8 cellular contexts compared by ENCODE assay signal in genomic region chr2:173355866-173356508, GRCh38. TPM values are rescaled to one million over a fixed set of nuclear protein-coding genes. Genes with fewer than 3 reads are reported as not detected.
DNase-seq lines count a peak whose midpoint lies in the region; ATAC-seq and TF ChIP-seq lines count a peak whose summit lies in the region.

No MANE protein-coding gene starts in this region.

- H3K27me3 Mint-ChIP-seq in activated CD8-positive, alpha-beta memory T cell treated with anti-CD3 and anti-CD28 coated beads, Interleukin-2, amount 10 ng/mL, durations not matched to agents 7 days and 5 days = peaks cover 31% of the 10 kb centered on the region
- peaks cover 59% of the 10 kb centered on the region for H3K27me3 Mint-ChIP-seq in stimulated activated memory B cell treated with anti-CD40 and anti-IgM and Interleukin-4, amounts not matched to agents 10 μg/mL and 1 μg/mL and 100 μg/mL, for 72 hours

- no peak for DNase-seq in activated CD8-positive, alpha-beta memory T cell treated with anti-CD3 and anti-CD28 coated beads, Interleukin-2, amount 10 ng/mL, durations not matched to agents 7 days and 5 days
- DNase-seq in activated CD8-positive, alpha-beta memory T cell treated with anti-CD3 and anti-CD28 coated beads, Interleukin-2, amount 50 U/mL, for 4 hours = no peak
- DNase-seq in SJCRH30 = no peak
- DNase-seq in fibroblast of pulmonary artery (ENCODE audit: low read depth) = peak; percentile 6

- H3K9me3 Mint-ChIP-seq in activated CD8-positive, alpha-beta memory T cell treated with anti-CD3 and anti-CD28 coated beads, Interleukin-2, amount 10 ng/mL, durations not matched to agents 7 days and 5 days (ENCODE audit: low read depth) = no peaks in the 10 kb centered on the region
- no peaks in the 10 kb centered on the region for H3K9me3 Mint-ChIP-seq in stimulated activated memory B cell treated with anti-CD40 and anti-IgM and Interleukin-4, amounts not matched to agents 10 μg/mL and 1 μg/mL and 100 μg/mL, for 72 hours

- TF ChIP-seq CTCF in fibroblast of pulmonary artery (IDR thresholded peaks at IDR 0.05; ENCODE audit: low read length, missing control alignments) = no peak

- peak overlapping the region; percentile 81 for H3K27ac Mint-ChIP-seq in activated CD8-positive, alpha-beta memory T cell treated with anti-CD3 and anti-CD28 coated beads, Interleukin-2, amount 10 ng/mL, durations not matched to agents 7 days and 5 days
- H3K27ac Mint-ChIP-seq in stimulated activated memory B cell treated with anti-CD40 and anti-IgM and Interleukin-4, amounts not matched to agents 10 μg/mL and 1 μg/mL and 100 μg/mL, for 72 hours = peak overlapping the region; percentile 61

- H3K4me3 Mint-ChIP-seq in activated CD8-positive, alpha-beta memory T cell treated with anti-CD3 and anti-CD28 coated beads, Interleukin-2, amount 10 ng/mL, durations not matched to agents 7 days and 5 days = peak overlapping the region; percentile 87
- peak overlapping the region; percentile 79 for H3K4me3 Mint-ChIP-seq in stimulated activated memory B cell treated with anti-CD40 and anti-IgM and Interleukin-4, amounts not matched to agents 10 μg/mL and 1 μg/mL and 100 μg/mL, for 72 hours

- no peaks in the 10 kb centered on the region for H3K27me3 ChIP-seq in SJCRH30

- H3K9me3 ChIP-seq in SJCRH30 (replicated peaks) = no peaks in the 10 kb centered on the region

- no peaks in the 10 kb centered on the region for H3K4me1 ChIP-seq in SJCRH30

- H3K27ac ChIP-seq in SJCRH30 = no peak overlapping the region

- H3K4me3 ChIP-seq in SJCRH30 (peak overlapping the region; percentile 88), fibroblast of pulmonary artery (replicated peaks; ENCODE audit: low read depth, low read length) (peak overlapping the region; percentile 76)

- CTCF ChIA-PET in activated CD8-positive, alpha-beta memory T cell treated with anti-CD3 and anti-CD28 coated beads, Interleukin-2, amount 10 ng/mL, durations not matched to agents 7 days and 5 days (lab: Charles Lee) = no interaction called here

- ATAC-seq in activated CD8-positive, alpha-beta memory T cell treated with anti-CD3 and anti-CD28 coated beads, Interleukin-2, amount 10 ng/mL, durations not matched to agents 7 days and 5 days = no peak
- no peak for ATAC-seq in stimulated activated memory B cell treated with anti-CD40 and anti-IgM and Interleukin-4, amounts not matched to agents 10 μg/mL and 1 μg/mL and 100 μg/mL, for 72 hours
- ATAC-seq in HG02840 (IDR thresholded peaks at IDR 0.05; ENCODE audit: low FRiP score, unreplicated experiment) = no peak
- no peak for ATAC-seq in HG02870 (IDR thresholded peaks at IDR 0.05; ENCODE audit: unreplicated experiment)
- no peak for ATAC-seq in HG03565 (IDR thresholded peaks at IDR 0.05; ENCODE audit: unreplicated experiment)

- peaks cover 40% of the 10 kb centered on the region for H3K36me3 Mint-ChIP-seq in activated CD8-positive, alpha-beta memory T cell treated with anti-CD3 and anti-CD28 coated beads, Interleukin-2, amount 10 ng/mL, durations not matched to agents 7 days and 5 days
- no peaks in the 10 kb centered on the region for H3K36me3 Mint-ChIP-seq in stimulated activated memory B cell treated with anti-CD40 and anti-IgM and Interleukin-4, amounts not matched to agents 10 μg/mL and 1 μg/mL and 100 μg/mL, for 72 hours

- peaks cover 22% of the 10 kb centered on the region for H3K36me3 ChIP-seq in SJCRH30

- peaks cover 59% of the 10 kb centered on the region for H3K4me1 Mint-ChIP-seq in activated CD8-positive, alpha-beta memory T cell treated with anti-CD3 and anti-CD28 coated beads, Interleukin-2, amount 10 ng/mL, durations not matched to agents 7 days and 5 days
- peaks cover 12% of the 10 kb centered on the region for H3K4me1 Mint-ChIP-seq in stimulated activated memory B cell treated with anti-CD40 and anti-IgM and Interleukin-4, amounts not matched to agents 10 μg/mL and 1 μg/mL and 100 μg/mL, for 72 hours

RNA-seq across cellular contexts. Expression of gene CDCA7, which starts 1.3 kb away (rescaled TPM):
- total RNA-seq in activated CD8-positive, alpha-beta memory T cell treated with anti-CD3 and anti-CD28 coated beads, Interleukin-2, amount 10 ng/mL, durations not matched to agents 7 days and 5 days = 10 to 100 TPM; 74.4 to 89.0 TPM
- total RNA-seq in SJCRH30 (2014; rRNA removed; shearing (Covaris generic)) = 68.7 and 76.9 TPM in 2 replicates
